In genomic region chr3:52123106-52123708, GRCh38 we compare ENCODE assay signal across 8 cellular contexts. TPM values are rescaled to one million over a fixed set of nuclear protein-coding genes. Genes with fewer than 3 reads are reported as not detected.
DNase-seq lines count a peak whose midpoint lies in the region; ATAC-seq, FAIRE-seq and TF ChIP-seq lines count a peak whose summit lies in the region.

No MANE protein-coding gene starts in this region.

- H3K4me1 ChIP-seq in CD4-positive, CD25-positive, alpha-beta regulatory T cell (ENCODE audit: control insufficient read depth, insufficient read depth, low read length, poor library complexity, severe bottlenecking): no peaks in the 10 kb centered on the region

- H3K9me3 ChIP-seq in CD4-positive, CD25-positive, alpha-beta regulatory T cell (ENCODE audit: control insufficient read depth in 2 of 2, low read length in 2 of 2): no peaks in the 10 kb centered on the region

- TF ChIP-seq CTCF in epithelial cell of esophagus (IDR thresholded peaks at IDR 0.05; ENCODE audit: insufficient read depth, low read depth, low read length, missing control alignments): peak; percentile 99

- no peaks in the 10 kb centered on the region for H3K4me1 Mint-ChIP-seq in CD4-positive, CD25-positive, alpha-beta regulatory T cell

- no peaks in the 10 kb centered on the region for H3K36me3 Mint-ChIP-seq in CD4-positive, CD25-positive, alpha-beta regulatory T cell

- H3K27me3 Mint-ChIP-seq in CD4-positive, CD25-positive, alpha-beta regulatory T cell: no peaks in the 10 kb centered on the region

- TF ChIP-seq POLR2A in H54 (IDR thresholded peaks at IDR 0.05; ENCODE audit: low read depth, low read length): no peak

- H3K4me3 ChIP-seq in CD4-positive, CD25-positive, alpha-beta regulatory T cell (ENCODE audit: low read depth, low read length): no peak overlapping the region
- H3K4me3 ChIP-seq in epithelial cell of esophagus (ENCODE audit: low read length): no peak overlapping the region

- no peaks in the 10 kb centered on the region for H3K36me3 ChIP-seq in CD4-positive, CD25-positive, alpha-beta regulatory T cell (ENCODE audit: control insufficient read depth, insufficient read depth, low read length)

- peak overlapping the region in 1 of 3 donors; percentile 56 for H3K27ac Mint-ChIP-seq in CD4-positive, CD25-positive, alpha-beta regulatory T cell

- DNase-seq in CD4-positive, CD25-positive, alpha-beta regulatory T cell: peak; percentile 58 to 75 (median 71)
- DNase-seq in H54 (ENCODE audit: insufficient read length, low spot score) (peak; percentile 74), NOMO-1 (lab: John Stamatoyannopoulos, UW; ENCODE audit: unreplicated experiment in 2 of 2) (peak; percentile 21 to 23), activated T-cell treated with anti-CD3 and anti-CD28 coated beads for 1 hour (ENCODE audit: low read depth) (peak; percentile 66), epithelial cell of esophagus (ENCODE audit: low read depth) (peak; percentile 85), middle frontal gyrus (ENCODE audit: extremely low spot score, low spot score) (peak; percentile 69), cortex of kidney (lab: John Stamatoyannopoulos, UW) (no peak)
- DNase-seq in stimulated activated CD8-positive, alpha-beta memory T cell treated with anti-CD3 and anti-CD28 coated beads, Interleukin-2, amount 100 ng/mL, for 1 hour (ENCODE audit: low read depth in 2 of 2): peak; percentile 53 to 61

- peak; percentile 79 to 80 for ATAC-seq in CD4-positive, CD25-positive, alpha-beta regulatory T cell (ENCODE audit: low read depth in 2 of 2)

- no peak overlapping the region for H3K27ac ChIP-seq in CD4-positive, CD25-positive, alpha-beta regulatory T cell (ENCODE audit: insufficient read depth, low read length, poor library complexity, severe bottlenecking)

- FAIRE-seq in H54 (lab: Jason Lieb, UNC): no peak

- no peak overlapping the region for H3K4me3 Mint-ChIP-seq in CD4-positive, CD25-positive, alpha-beta regulatory T cell

- no peaks in the 10 kb centered on the region for H3K27me3 ChIP-seq in CD4-positive, CD25-positive, alpha-beta regulatory T cell (ENCODE audit: control insufficient read depth, insufficient read depth, low read length)

- H3K9me3 Mint-ChIP-seq in CD4-positive, CD25-positive, alpha-beta regulatory T cell: no peaks in the 10 kb centered on the region

RNA-seq across cellular contexts. Expression of gene POC1A, which starts 31.0 kb away (rescaled TPM):
- total RNA-seq in CD4-positive, CD25-positive, alpha-beta regulatory T cell: 1.7 TPM
- 1 to 10 TPM; 1.3 to 3.2 (median 1.9) TPM for polyA plus RNA-seq in CD4-positive, CD25-positive, alpha-beta regulatory T cell
